8 cellular contexts compared by ENCODE assay signal in the genomic region with DNA sequence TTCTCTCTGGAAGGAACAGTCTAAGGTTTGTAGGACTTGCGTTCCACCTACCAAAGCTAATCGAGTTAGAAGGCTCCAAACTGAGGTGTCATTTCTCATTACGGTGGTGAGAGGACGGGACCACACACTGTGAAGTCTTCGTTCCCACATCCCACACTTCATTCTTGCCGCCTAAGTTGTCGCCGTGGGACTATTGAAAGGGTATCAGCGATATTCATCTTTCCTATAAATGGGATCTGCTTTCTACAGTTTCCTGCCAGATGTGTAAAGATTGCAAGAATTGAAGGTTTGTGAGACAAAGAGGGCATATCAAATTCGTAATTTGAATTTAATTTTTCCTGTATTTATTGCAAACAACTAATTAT. TPM values are rescaled to one million over a fixed set of nuclear protein-coding genes. Genes with fewer than 3 reads are reported as not detected.
DNase-seq lines count a peak whose midpoint lies in the region; ATAC-seq and TF ChIP-seq lines count a peak whose summit lies in the region.

No MANE protein-coding gene starts in this region.

- H3K79me2 ChIP-seq in MM.1S (ENCODE audit: low read length), result peaks cover 36% of the 10 kb centered on the region
- H3K79me2 ChIP-seq in neural cell (replicated peaks; ENCODE audit: insufficient read depth, low read length), result peaks cover 21% of the 10 kb centered on the region

- H3K9me2 ChIP-seq in MM.1S (replicated peaks; ENCODE audit: insufficient read depth, low read length) (no peaks in the 10 kb centered on the region), neural cell (ENCODE audit: insufficient read depth, low read length) (no peaks in the 10 kb centered on the region)

- no peak for TF ChIP-seq RAD21 in neural cell (conservative IDR thresholded peaks at IDR 0.05)

- no peak for TF ChIP-seq EP300 in neural cell (conservative IDR thresholded peaks at IDR 0.05; ENCODE audit: poor library complexity, severe bottlenecking)

- H2AFZ ChIP-seq in MM.1S (ENCODE audit: low read length), result peak overlapping the region; percentile 41
- peak overlapping the region; percentile 15 for H2AFZ ChIP-seq in neural cell (ENCODE audit: low read depth, low read length)

- peak overlapping the region; percentile 70 for H3K4me2 ChIP-seq in MM.1S (ENCODE audit: low read depth, low read length)
- peak overlapping the region; percentile 85 for H3K4me2 ChIP-seq in neural cell (ENCODE audit: low read length)

- H3K27ac ChIP-seq in C4-2B, result peak overlapping the region; percentile 92
- peak overlapping the region; percentile 84 for H3K27ac ChIP-seq in MM.1S (ENCODE audit: low read length)
- peak overlapping the region; percentile 85 for H3K27ac ChIP-seq in ectodermal cell (ENCODE audit: insufficient read depth, low read depth, low read length, poor library complexity, severe bottlenecking)
- peak overlapping the region; percentile 8 for H3K27ac ChIP-seq in neural cell (ENCODE audit: low read length)

- peak overlapping the region; percentile 64 for H3K4me3 ChIP-seq in MM.1S (ENCODE audit: low read length)
- H3K4me3 ChIP-seq in ectodermal cell (ENCODE audit: insufficient read depth, low read depth, low read length), result peak overlapping the region; percentile 91
- H3K4me3 ChIP-seq in neural cell (ENCODE audit: low read length), result peak overlapping the region; percentile 94

- H4K20me1 ChIP-seq in MM.1S (ENCODE audit: insufficient read depth, low read length) (no peaks in the 10 kb centered on the region), neural cell (ENCODE audit: insufficient read depth) (no peaks in the 10 kb centered on the region)

- peaks cover 8% of the 10 kb centered on the region for H3K4me1 ChIP-seq in MM.1S (ENCODE audit: low read length)
- H3K4me1 ChIP-seq in ectodermal cell (ENCODE audit: control insufficient read depth, insufficient read depth, low read length), result no peaks in the 10 kb centered on the region

- DNase-seq in MM.1S, result no peak
- DNase-seq in GF-D8 (lab: John Stamatoyannopoulos, UW), result no peak
- no peak for DNase-seq in activated effector memory CD4-positive, alpha-beta T cell treated with Interleukin-2 at 50 U/mL for 16 hours
- DNase-seq in SIG-M5 treated with dmso at 0.1 percent for 504 hours (lab: John Stamatoyannopoulos, UW; ENCODE audit: unreplicated experiment), result no peak

- TF ChIP-seq CTCF in C4-2B (conservative IDR thresholded peaks at IDR 0.05) (no peak), MM.1S (IDR thresholded peaks at IDR 0.05; ENCODE audit: low read length) (no peak), neural cell (IDR thresholded peaks at IDR 0.05; ENCODE audit: poor library complexity, severe bottlenecking) (no peak)

- ATAC-seq in GM21619 (IDR thresholded peaks at IDR 0.05; ENCODE audit: unreplicated experiment), result no peak

- peaks cover 20% of the 10 kb centered on the region for H3F3A ChIP-seq in MM.1S (ENCODE audit: insufficient read depth, low read length)
- peaks cover 6% of the 10 kb centered on the region for H3F3A ChIP-seq in neural cell (ENCODE audit: insufficient read depth, low read length, poor library complexity, severe bottlenecking)

- WGBS in ectodermal cell, 2 experiments, result 3 to 10% methylated on average over 9 of the region's 10 CpGs

- H3K27me3 ChIP-seq in MM.1S (replicated peaks; ENCODE audit: insufficient read depth, low read length), result no peaks in the 10 kb centered on the region
- no peaks in the 10 kb centered on the region for H3K27me3 ChIP-seq in ectodermal cell (ENCODE audit: control insufficient read depth, insufficient read depth, low read length, poor library complexity, severe bottlenecking)
- no peaks in the 10 kb centered on the region for H3K27me3 ChIP-seq in neural cell (ENCODE audit: insufficient read depth, low read depth, low read length)

- H3K9me3 ChIP-seq in MM.1S (replicated peaks; ENCODE audit: insufficient read depth, low read length), result no peaks in the 10 kb centered on the region
- no peaks in the 10 kb centered on the region for H3K9me3 ChIP-seq in ectodermal cell (ENCODE audit: control insufficient read depth, low read length)
- no peaks in the 10 kb centered on the region for H3K9me3 ChIP-seq in neural cell (ENCODE audit: low read length)

- H3K9ac ChIP-seq in MM.1S (ENCODE audit: low read length) (peak overlapping the region; percentile 55), neural cell (ENCODE audit: low read length) (peak overlapping the region; percentile 41)

- no peaks in the 10 kb centered on the region; the same call in 1 of the 2 replicates for H3K36me3 ChIP-seq in MM.1S (replicated peaks; ENCODE audit: insufficient read depth, low read length)
- no peaks in the 10 kb centered on the region for H3K36me3 ChIP-seq in ectodermal cell (ENCODE audit: control insufficient read depth, insufficient read depth, low read length)
- no peaks in the 10 kb centered on the region for H3K36me3 ChIP-seq in neural cell (ENCODE audit: insufficient read depth, low read length)

TF ChIP-seq in neural cell, 6 proteins besides CTCF, POLR2A, EP300 and RAD21:
- TF ChIP-seq SMC3 (conservative IDR thresholded peaks at IDR 0.05; ENCODE audit: poor library complexity), result no peak
- TF ChIP-seq, protein P1, sequence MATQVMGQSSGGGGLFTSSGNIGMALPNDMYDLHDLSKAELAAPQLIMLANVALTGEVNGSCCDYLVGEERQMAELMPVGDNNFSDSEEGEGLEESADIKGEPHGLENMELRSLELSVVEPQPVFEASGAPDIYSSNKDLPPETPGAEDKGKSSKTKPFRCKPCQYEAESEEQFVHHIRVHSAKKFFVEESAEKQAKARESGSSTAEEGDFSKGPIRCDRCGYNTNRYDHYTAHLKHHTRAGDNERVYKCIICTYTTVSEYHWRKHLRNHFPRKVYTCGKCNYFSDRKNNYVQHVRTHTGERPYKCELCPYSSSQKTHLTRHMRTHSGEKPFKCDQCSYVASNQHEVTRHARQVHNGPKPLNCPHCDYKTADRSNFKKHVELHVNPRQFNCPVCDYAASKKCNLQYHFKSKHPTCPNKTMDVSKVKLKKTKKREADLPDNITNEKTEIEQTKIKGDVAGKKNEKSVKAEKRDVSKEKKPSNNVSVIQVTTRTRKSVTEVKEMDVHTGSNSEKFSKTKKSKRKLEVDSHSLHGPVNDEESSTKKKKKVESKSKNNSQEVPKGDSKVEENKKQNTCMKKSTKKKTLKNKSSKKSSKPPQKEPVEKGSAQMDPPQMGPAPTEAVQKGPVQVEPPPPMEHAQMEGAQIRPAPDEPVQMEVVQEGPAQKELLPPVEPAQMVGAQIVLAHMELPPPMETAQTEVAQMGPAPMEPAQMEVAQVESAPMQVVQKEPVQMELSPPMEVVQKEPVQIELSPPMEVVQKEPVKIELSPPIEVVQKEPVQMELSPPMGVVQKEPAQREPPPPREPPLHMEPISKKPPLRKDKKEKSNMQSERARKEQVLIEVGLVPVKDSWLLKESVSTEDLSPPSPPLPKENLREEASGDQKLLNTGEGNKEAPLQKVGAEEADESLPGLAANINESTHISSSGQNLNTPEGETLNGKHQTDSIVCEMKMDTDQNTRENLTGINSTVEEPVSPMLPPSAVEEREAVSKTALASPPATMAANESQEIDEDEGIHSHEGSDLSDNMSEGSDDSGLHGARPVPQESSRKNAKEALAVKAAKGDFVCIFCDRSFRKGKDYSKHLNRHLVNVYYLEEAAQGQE (IDR thresholded peaks at IDR 0.05; ENCODE audit: borderline replicate concordance), result no peak
- TF ChIP-seq POLR2AphosphoS5 (IDR thresholded peaks at IDR 0.05), result no peak
- no peak for TF ChIP-seq EZH2 (IDR thresholded peaks at IDR 0.05; ENCODE audit: borderline replicate concordance, insufficient read depth, low read length, poor library complexity, severe bottlenecking)
- TF ChIP-seq TAF1 (IDR thresholded peaks at IDR 0.05; ENCODE audit: low read depth), result no peak
- TF ChIP-seq MXI1 (conservative IDR thresholded peaks at IDR 0.05; ENCODE audit: poor library complexity, severe bottlenecking), result no peak
TF ChIP-seq in neural cell: peak in this region for 0.

RNA-seq across cellular contexts. Expression of a gene that starts 0.6 kb away (rescaled TPM):
- polyA plus RNA-seq in ectodermal cell (2013, experiment 1 of 4), result 61.9 TPM
- polyA plus RNA-seq in ectodermal cell (2013, experiment 2 of 4), result 59.5 TPM
- polyA plus RNA-seq in ectodermal cell (2013, experiment 3 of 4), result 47.8 TPM
- polyA plus RNA-seq in ectodermal cell (2013, experiment 4 of 4), result 47.2 TPM
- 65.2 and 79.7 TPM in 2 replicates for polyA plus RNA-seq in neural cell
- 94.2 and 97.0 TPM in 2 replicates for polyA minus RNA-seq in neural cell

RNA-seq across cellular contexts. Expression of a gene that starts 47.7 kb away (rescaled TPM):
- 123 TPM for polyA plus RNA-seq in ectodermal cell (2013, experiment 1 of 4)
- 131 TPM for polyA plus RNA-seq in ectodermal cell (2013, experiment 2 of 4)
- 112 TPM for polyA plus RNA-seq in ectodermal cell (2013, experiment 3 of 4)
- polyA plus RNA-seq in ectodermal cell (2013, experiment 4 of 4), result 117 TPM
- polyA plus RNA-seq in neural cell, result 236 and 336 TPM in 2 replicates
- 158 and 183 TPM in 2 replicates for polyA minus RNA-seq in neural cell

RNA-seq across cellular contexts. Expression of a gene that starts 48.3 kb away (rescaled TPM):
- 55.4 TPM for polyA plus RNA-seq in ectodermal cell (2013, experiment 1 of 4)
- polyA plus RNA-seq in ectodermal cell (2013, experiment 2 of 4), result 55.7 TPM
- 59.8 TPM for polyA plus RNA-seq in ectodermal cell (2013, experiment 3 of 4)
- polyA plus RNA-seq in ectodermal cell (2013, experiment 4 of 4), result 62.4 TPM
- polyA plus RNA-seq in neural cell, result 0.16 and 0.22 TPM in 2 replicates
- 0.81 and 138 TPM in 2 replicates for polyA minus RNA-seq in neural cell

Comparison
In these comparisons a context has a peak if more than half of its experiments do, and no peak if none do; other contexts are left out.
1. H3K27ac ChIP-seq: peak in every context shown above with its lines; median percentile 92 in C4-2B; 85 in ectodermal cell; 84 in MM.1S; 8 in neural cell.